ENCODE assay signal across 9 cellular contexts in the genomic region with DNA sequence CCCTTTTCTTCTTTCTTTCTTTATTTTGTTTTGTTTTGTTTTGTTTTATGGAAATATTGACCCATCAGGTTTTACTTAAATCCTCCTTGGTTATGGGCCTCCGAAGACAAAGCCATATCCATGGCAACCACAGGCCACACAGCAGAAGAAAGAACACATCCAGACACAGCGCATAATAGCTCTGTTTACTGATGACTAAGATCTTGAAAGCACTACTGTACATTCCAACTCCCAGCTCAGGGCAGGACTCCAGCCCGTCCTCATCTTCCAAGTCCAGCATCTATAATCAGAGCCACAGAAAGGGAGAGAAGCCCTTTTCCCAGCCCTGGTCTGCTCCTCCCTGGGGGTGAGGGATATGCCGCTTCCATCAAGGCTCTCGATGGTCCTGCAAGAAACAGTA.
A peak's percentile ranks its signal among the peaks of the same experiment; 100 is the strongest.
DNase-seq lines count a peak whose midpoint lies in the region; ATAC-seq, FAIRE-seq and TF ChIP-seq lines count a peak whose summit lies in the region.
"Had no signal": no experiment of that assay in that cellular context is flagged by ENCODE, and none has a peak within 500 bp of the region (broad histone marks: within the 10 kb centered on the region; RNA-seq: fewer than 3 reads in every experiment).

No MANE protein-coding gene starts in this region.

- peaks cover 4% of the 10 kb centered on the region for H3K27me3 Mint-ChIP-seq in mesothelial cell of epicardium (ENCODE audit: low read depth)

- TF ChIP-seq CTCF in mesothelial cell of epicardium (IDR thresholded peaks at IDR 0.05; ENCODE audit: unreplicated experiment) = no peak

- peaks cover 46% of the 10 kb centered on the region for H3K4me1 Mint-ChIP-seq in mesothelial cell of epicardium

- no peak for FAIRE-seq in urothelium cell line (lab: Jason Lieb, UNC)

- ATAC-seq in HG03565 (IDR thresholded peaks at IDR 0.05; ENCODE audit: unreplicated experiment) = no peak
- ATAC-seq: activated T-cell treated with anti-CD3 and anti-CD28 coated beads, Interleukin-2, amount 50 U/mL, for 4 hours had no signal

- DNase-seq in NCI-H2196 (lab: John Stamatoyannopoulos, UW; ENCODE audit: unreplicated experiment) = peak; percentile 4
- DNase-seq in NCI-H2196 treated with DMSO at 0.1 percent for 48 hours (lab: John Stamatoyannopoulos, UW; ENCODE audit: unreplicated experiment) = no peak
- peak; percentile 88 for DNase-seq in dermis blood vessel endothelial cell
- DNase-seq in mesothelial cell of epicardium (ENCODE audit: low spot score in 2 of 2, unreplicated experiment in 2 of 2) = no peak
- DNase-seq in urothelium cell line (ENCODE audit: low spot score) = peak; percentile 67
- DNase-seq in stimulated activated CD4-positive, alpha-beta T cell treated with anti-CD3 and anti-CD28 coated beads, Interleukin-2, amount 100 ng/mL, for 48 hours = no peak
- no peak for DNase-seq in NCI-H774 (lab: John Stamatoyannopoulos, UW)
- DNase-seq: activated T-cell treated with anti-CD3 and anti-CD28 coated beads, Interleukin-2, amount 50 U/mL, for 4 hours had no signal

- no peaks in the 10 kb centered on the region for H3K9me3 Mint-ChIP-seq in mesothelial cell of epicardium
- H3K9me3 Mint-ChIP-seq: activated T-cell treated with anti-CD3 and anti-CD28 coated beads, Interleukin-2, amount 50 U/mL, for 4 hours had no signal

- H3K36me3 Mint-ChIP-seq in mesothelial cell of epicardium = no peaks in the 10 kb centered on the region

- no peak overlapping the region for H3K4me3 Mint-ChIP-seq in mesothelial cell of epicardium
- H3K4me3 Mint-ChIP-seq: activated T-cell treated with anti-CD3 and anti-CD28 coated beads, Interleukin-2, amount 50 U/mL, for 4 hours had no signal

- H3K27ac Mint-ChIP-seq in mesothelial cell of epicardium = peak overlapping the region; percentile 86

Comparison
In these comparisons a context has a peak if more than half of its experiments do, and no peak if none do; other contexts are left out.
1. DNase-seq: peak in NCI-H2196 (single experiment), dermis blood vessel endothelial cell (single experiment) and urothelium cell line (single experiment); none in NCI-H2196 treated with DMSO at 0.1 percent for 48 hours (single experiment), mesothelial cell of epicardium (0 of 2), stimulated activated CD4-positive, alpha-beta T cell treated with anti-CD3 and anti-CD28 coated beads, Interleukin-2, amount 100 ng/mL, for 48 hours (0 of 2) and NCI-H774 (single experiment).